In the genomic region with DNA sequence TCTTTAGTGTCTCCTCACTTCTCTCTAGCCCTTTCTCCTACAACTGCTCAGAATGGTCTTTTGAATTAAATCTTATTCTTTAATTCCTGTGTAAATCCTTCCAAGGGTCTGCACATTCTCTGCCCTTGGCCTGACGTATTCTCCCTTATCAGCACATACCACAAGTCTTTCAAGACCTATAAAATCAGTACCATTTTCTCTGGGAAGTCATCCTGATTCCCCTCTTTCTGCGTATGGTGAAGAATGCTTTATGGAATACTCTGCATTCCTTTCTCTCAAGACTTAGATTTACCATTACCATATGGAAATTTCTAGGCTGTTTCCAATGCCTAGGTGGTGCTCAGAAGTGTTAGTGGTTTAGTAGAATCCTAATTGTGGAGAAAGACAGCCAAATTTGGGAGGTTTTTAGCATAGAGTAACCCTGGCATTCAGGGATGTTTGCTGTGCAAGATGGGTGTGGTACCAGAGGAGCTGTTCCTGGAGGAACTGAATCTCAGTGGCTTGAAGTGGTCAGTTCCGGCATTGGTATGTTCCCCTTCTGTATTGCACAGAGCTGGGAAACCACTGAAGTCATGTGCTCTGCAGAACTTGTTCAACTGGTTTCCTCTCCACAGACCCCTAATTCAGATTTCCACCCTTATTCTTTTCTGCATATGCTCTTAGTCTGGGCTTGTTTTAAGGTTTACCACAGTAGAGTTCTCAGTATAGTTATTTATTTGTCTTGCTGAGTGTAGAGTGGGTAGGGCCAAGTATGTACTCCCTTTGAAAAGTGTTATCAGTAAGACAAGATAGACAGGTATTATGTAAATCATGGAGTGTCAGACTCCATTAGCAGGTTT, we compare ENCODE assay signal across 8 cellular contexts. TPM values are rescaled to one million over a fixed set of nuclear protein-coding genes. Genes with fewer than 3 reads are reported as not detected.
A peak's percentile ranks its signal among the peaks of the same experiment; 100 is the strongest.
DNase-seq lines count a peak whose midpoint lies in the region; ATAC-seq lines count a peak whose summit lies in the region.

No MANE protein-coding gene starts in this region.

- peaks cover 14% of the 10 kb centered on the region for H3K79me1 ChIP-seq in trophoblast cell (ENCODE audit: low read length)

- H4K8ac ChIP-seq in trophoblast cell (ENCODE audit: low read depth, low read length), result no peak overlapping the region

- no peak overlapping the region for H3K23ac ChIP-seq in trophoblast cell (ENCODE audit: low read length)

- no peak overlapping the region for H3K4me3 ChIP-seq in trophoblast cell (ENCODE audit: low read depth, low read length)

- peak overlapping the region; percentile 66 for H3K4me2 ChIP-seq in trophoblast cell (ENCODE audit: low read length)

- H3K27me3 ChIP-seq in trophoblast cell (ENCODE audit: insufficient read depth, low read length), result no peaks in the 10 kb centered on the region

- H3K9me3 ChIP-seq in trophoblast cell (ENCODE audit: insufficient read depth, low read depth, low read length), result no peaks in the 10 kb centered on the region

- peak overlapping the region; percentile 96 for H3K27ac ChIP-seq in trophoblast cell (ENCODE audit: low read depth, low read length)

- H2BK120ac ChIP-seq in trophoblast cell (ENCODE audit: insufficient read depth, low read length, poor library complexity), result peak overlapping the region; percentile 89

- H3K79me2 ChIP-seq in trophoblast cell (ENCODE audit: control insufficient read depth, insufficient read depth, low read length, poor library complexity), result peaks cover 5% of the 10 kb centered on the region

- DNase-seq in CD1c-positive myeloid dendritic cell (ENCODE audit: extremely low spot score) (peak; percentile 90), RPMI7951 (ENCODE audit: low read depth) (peak; percentile 72), fibroblast of peridontal ligament (ENCODE audit: extremely low read depth) (peak; percentile 68), trophoblast cell (peak; percentile 82 to 88), midbrain (lab: John Stamatoyannopoulos, UW) (no peak), NCI-H2227 (lab: John Stamatoyannopoulos, UW; ENCODE audit: unreplicated experiment) (no peak)

- H3K4me1 ChIP-seq in trophoblast cell (ENCODE audit: control insufficient read depth in 1 of 2, insufficient read depth in 2 of 2, low read length in 2 of 2), result peaks cover 5 to 10% of the 10 kb centered on the region in 2 experiments

- peaks cover 2 to 4% of the 10 kb centered on the region in 2 experiments for H3K36me3 ChIP-seq in trophoblast cell (ENCODE audit: control insufficient read depth in 1 of 2, insufficient read depth in 2 of 2, low read length in 2 of 2)

- no peak overlapping the region for H4K12ac ChIP-seq in trophoblast cell (ENCODE audit: low read depth, low read length)

- peak overlapping the region; percentile 95 for H2BK5ac ChIP-seq in trophoblast cell (ENCODE audit: low read depth, low read length, poor library complexity)

- peak; percentile 83 for ATAC-seq in GM19328 (IDR thresholded peaks at IDR 0.05; ENCODE audit: unreplicated experiment)
- peak; percentile 90 for ATAC-seq in HG03342 (IDR thresholded peaks at IDR 0.05; ENCODE audit: unreplicated experiment)

- no peak overlapping the region for H3K4ac ChIP-seq in trophoblast cell (ENCODE audit: low read depth, low read length)

- peak overlapping the region; percentile 25 for H4K91ac ChIP-seq in trophoblast cell (ENCODE audit: low read depth, low read length)

- H2AK5ac ChIP-seq in trophoblast cell (ENCODE audit: low read length), result no peak overlapping the region

- H3K14ac ChIP-seq in trophoblast cell (ENCODE audit: low read length), result peak overlapping the region; percentile 28

- no peak overlapping the region for H2AFZ ChIP-seq in trophoblast cell (ENCODE audit: insufficient read depth, low read length, poor library complexity)

- no CpG with 5 or more reads among the region's 3 CpGs for WGBS in trophoblast cell (ENCODE audit: extremely low coverage, insufficient coverage, insufficient read length)

- H3K9ac ChIP-seq in trophoblast cell (ENCODE audit: low read length), result no peak overlapping the region

- no peak overlapping the region for H2BK12ac ChIP-seq in trophoblast cell (ENCODE audit: low read length)

- H3K18ac ChIP-seq in trophoblast cell (ENCODE audit: low read length), result no peak overlapping the region

RNA-seq across cellular contexts. Expression of a gene that starts 24.5 kb away (rescaled TPM):
- 234 and 273 TPM in 2 replicates for total RNA-seq in RPMI7951 (2014; rRNA removed; shearing (Covaris generic))
- polyA plus RNA-seq in trophoblast cell (2013), result 301 and 302 TPM in 2 replicates

Comparison
In these comparisons a context has a peak if more than half of its experiments do, and no peak if none do; other contexts are left out.
1. DNase-seq: peak in CD1c-positive myeloid dendritic cell (single experiment), RPMI7951 (single experiment), fibroblast of peridontal ligament (single experiment) and trophoblast cell (2 of 2); none in midbrain (single experiment) and NCI-H2227 (single experiment).